In genomic region chr13:109747524-109747923, GRCh38 we compare ENCODE assay signal across 21 cellular contexts. TPM values are rescaled to one million over a fixed set of nuclear protein-coding genes. Genes with fewer than 3 reads are reported as not detected.
DNase-seq lines count a peak whose midpoint lies in the region; ATAC-seq, FAIRE-seq and TF ChIP-seq lines count a peak whose summit lies in the region.
"Had no signal": no experiment of that assay in that cellular context is flagged by ENCODE, and none has a peak within 500 bp of the region (broad histone marks: within the 10 kb centered on the region; RNA-seq: fewer than 3 reads in every experiment).

No MANE protein-coding gene starts in this region.

- H2AFZ ChIP-seq in PC-9 = no peak overlapping the region
- H2AFZ ChIP-seq: hepatocyte had no signal

- peaks cover 74% of the 10 kb centered on the region for H3F3A ChIP-seq in PC-9 (ENCODE audit: insufficient read depth, low read depth)

- CTCF ChIA-PET in PC-9 (lab: Charles Lee) = no interaction called here

- H3K4me1 ChIP-seq in PC-9 (replicated peaks; ENCODE audit: insufficient read depth) (peaks cover 43% of the 10 kb centered on the region), foreskin keratinocyte (peaks cover 11% of the 10 kb centered on the region)

- POLR2A ChIA-PET in PC-9 (lab: Charles Lee; ENCODE audit: unreplicated experiment) = interaction anchor here (0.6 kb wide), 1 partner anchor 475 kb away, joined by 5 read pairs; no protein-coding TSS in a partner anchor

- H3K36me3 Mint-ChIP-seq in HFFc6 (ENCODE audit: low read depth) = 0 out of 2 replicates have a peak, but pooled peaks cover 3% of the 10 kb centered on the region
- H3K36me3 Mint-ChIP-seq in mesothelial cell of epicardium = peaks cover 3% of the 10 kb centered on the region
- H3K36me3 Mint-ChIP-seq: activated naive CD8-positive, alpha-beta T cell treated with anti-CD3 and anti-CD28 coated beads, Interleukin-2, amount 10 ng/mL, durations not matched to agents 7 days and 5 days had no signal

- H3K4me3 Mint-ChIP-seq in HFFc6 (no peak overlapping the region), mesothelial cell of epicardium (no peak overlapping the region)
- H3K4me3 Mint-ChIP-seq: activated naive CD8-positive, alpha-beta T cell treated with anti-CD3 and anti-CD28 coated beads, Interleukin-2, amount 10 ng/mL, durations not matched to agents 7 days and 5 days; activated T-cell treated with anti-CD3 and anti-CD28 coated beads, Interleukin-2, amount 50 U/mL, for 24 hours; B cell had no signal

- intact Hi-C loops in PC-9 (cut with micrococcal nuclease; ENCODE audit: unreplicated experiment) = loop anchor here (10.0 kb wide), 1 partner anchor 413 kb away; no protein-coding TSS in a partner anchor

- no peaks in the 10 kb centered on the region for H4K20me1 ChIP-seq in PC-9 (ENCODE audit: insufficient read depth)

- no peak overlapping the region for H3K4me3 ChIP-seq in AG09309 (ENCODE audit: control insufficient read depth, low read depth, low read length)
- no peak overlapping the region for H3K4me3 ChIP-seq in PC-9
- H3K4me3 ChIP-seq: cardiac muscle cell, hepatocyte, skin epidermis had no signal

- no peak for FAIRE-seq in frontal cortex (lab: Jason Lieb, UNC)

- peaks cover 27% of the 10 kb centered on the region for H3K36me3 ChIP-seq in PC-9 (ENCODE audit: low read depth)
- H3K36me3 ChIP-seq: cardiac muscle cell had no signal

- peaks cover 9% of the 10 kb centered on the region for H3K27me3 Mint-ChIP-seq in HFFc6 (ENCODE audit: insufficient read depth)
- no peaks in the 10 kb centered on the region for H3K27me3 Mint-ChIP-seq in mesothelial cell of epicardium (ENCODE audit: low read depth)
- H3K27me3 Mint-ChIP-seq: activated T-cell treated with anti-CD3 and anti-CD28 coated beads, Interleukin-2, amount 50 U/mL, for 24 hours had no signal

- no peak overlapping the region for H3K4me2 ChIP-seq in PC-9
- H3K4me2 ChIP-seq: hepatocyte had no signal

- no peak for DNase-seq in AG09309 (ENCODE audit: low read depth)
- no peak for DNase-seq in HFFc6
- no peak for DNase-seq in PC-9
- no peak for DNase-seq in foreskin keratinocyte
- no peak for DNase-seq in frontal cortex (ENCODE audit: low spot score in 2 of 2)
- DNase-seq in activated effector memory CD4-positive, alpha-beta T cell treated with Interleukin-2 at 50 U/mL for 16 hours = no peak
- no peak for DNase-seq in mesothelial cell of epicardium (ENCODE audit: low spot score in 2 of 2, unreplicated experiment in 2 of 2)
- DNase-seq: activated CD4-positive, alpha-beta T cell treated with anti-CD3 and anti-CD28 coated beads, Interleukin-2, amount 50 U/mL, for 4 hours; activated naive CD8-positive, alpha-beta T cell treated with anti-CD3 and anti-CD28 coated beads, Interleukin-2, amount 10 ng/mL, durations not matched to agents 7 days and 5 days; activated T-cell treated with anti-CD3 and anti-CD28 coated beads, Interleukin-2, amount 50 U/mL, for 24 hours; effector CD4-positive, alpha-beta T cell; GF-D8; H7; kidney glomerular epithelial cell; NCI-H1105; SW 1271 had no signal

- BruUV-seq in PC-9 (replicated peaks; lab: Mats Ljungman, UMichigan) = no TSS peak

- H3K27me3 ChIP-seq in PC-9 (ENCODE audit: insufficient read depth, low read depth) = no peaks in the 10 kb centered on the region
- no peaks in the 10 kb centered on the region for H3K27me3 ChIP-seq in foreskin keratinocyte
- H3K27me3 ChIP-seq: cardiac muscle cell, hepatocyte had no signal

- H3K9me3 Mint-ChIP-seq in HFFc6 (no peaks in the 10 kb centered on the region), mesothelial cell of epicardium (no peaks in the 10 kb centered on the region)
- H3K9me3 Mint-ChIP-seq: activated naive CD8-positive, alpha-beta T cell treated with anti-CD3 and anti-CD28 coated beads, Interleukin-2, amount 10 ng/mL, durations not matched to agents 7 days and 5 days; activated T-cell treated with anti-CD3 and anti-CD28 coated beads, Interleukin-2, amount 50 U/mL, for 24 hours had no signal

- H3K9me2 ChIP-seq in PC-9 (ENCODE audit: insufficient read depth) = no peaks in the 10 kb centered on the region

- H3K27ac Mint-ChIP-seq in HFFc6 = no peak overlapping the region
- H3K27ac Mint-ChIP-seq in mesothelial cell of epicardium = no peak overlapping the region
- H3K27ac Mint-ChIP-seq: activated naive CD8-positive, alpha-beta T cell treated with anti-CD3 and anti-CD28 coated beads, Interleukin-2, amount 10 ng/mL, durations not matched to agents 7 days and 5 days; activated T-cell treated with anti-CD3 and anti-CD28 coated beads, Interleukin-2, amount 50 U/mL, for 24 hours; B cell had no signal

- H3K9me3 ChIP-seq in PC-9 (ENCODE audit: insufficient read depth, low read depth) = no peaks in the 10 kb centered on the region; the same call in 1 of the 2 replicates

- TF ChIP-seq CTCF in AG09309 (IDR thresholded peaks at IDR 0.05; ENCODE audit: control insufficient read depth, insufficient read depth, low read depth, low read length, missing control alignments) (peak; percentile 3), HFFc6 (IDR thresholded peaks at IDR 0.05) (peak; percentile 30; the same call in 1 of the 2 replicates), PC-9 (conservative IDR thresholded peaks at IDR 0.05) (no peak), foreskin keratinocyte (conservative IDR thresholded peaks at IDR 0.05) (peak; percentile 24), mesothelial cell of epicardium (IDR thresholded peaks at IDR 0.05; ENCODE audit: unreplicated experiment) (no peak)

- peaks cover 13% of the 10 kb centered on the region; the same call in 1 of the 2 replicates for H3K79me2 ChIP-seq in PC-9 (ENCODE audit: low read depth)
- H3K79me2 ChIP-seq: hepatocyte had no signal

- ATAC-seq in foreskin keratinocyte (no peak), GM18498 (IDR thresholded peaks at IDR 0.05; ENCODE audit: unreplicated experiment) (no peak)

- H3K4me1 Mint-ChIP-seq in HFFc6 (ENCODE audit: low read depth) (peaks cover 16% of the 10 kb centered on the region), mesothelial cell of epicardium (peaks cover 12% of the 10 kb centered on the region)
- H3K4me1 Mint-ChIP-seq: B cell had no signal

- H3K27ac ChIP-seq in PC-9 (peak overlapping the region; percentile 33; the same call in 1 of the 2 replicates), foreskin keratinocyte (no peak overlapping the region)
- H3K27ac ChIP-seq: cardiac muscle cell, hepatocyte, skin epidermis had no signal

RNA-seq across cellular contexts. Expression of gene IRS2, which starts 38.9 kb away (rescaled TPM):
- 10 to 100 TPM in 1 of 6 experiments, 1 to 10 TPM in 5; 5.2 to 11.1 (median 5.5) TPM for total RNA-seq in HFFc6 (2021; fragmentation: NEBNext Ultra II Directional; extraction: Animal tissue kit (Norgen Biotek cat#: 25700))
- total RNA-seq in PC-9 (2021) = 31.3 and 39.2 TPM in 2 replicates
- total RNA-seq in foreskin keratinocyte = 4.3 and 4.5 TPM in 2 replicates
- polyA plus RNA-seq in foreskin keratinocyte = 2.0 and 2.1 TPM in 2 replicates
- total RNA-seq in frontal cortex = 10.6 TPM
- total RNA-seq in mesothelial cell of epicardium = 11.8 to 12.4 TPM (median 12.1 TPM) in 3 replicates

Comparison
In these comparisons a context has a peak if more than half of its experiments do, and no peak if none do; other contexts are left out.
1. CTCF ChIP-seq: peak in AG09309 (single experiment), HFFc6 (single experiment) and foreskin keratinocyte (single experiment); none in PC-9 (single experiment) and mesothelial cell of epicardium (single experiment).